In genomic region chr10:6218692-6219493, GRCh38 we compare ENCODE assay signal across 16 cellular contexts. TPM values are rescaled to one million over a fixed set of nuclear protein-coding genes. Genes with fewer than 3 reads are reported as not detected.
DNase-seq lines count a peak whose midpoint lies in the region; ATAC-seq and TF ChIP-seq lines count a peak whose summit lies in the region.
"Had no signal": no experiment of that assay in that cellular context is flagged by ENCODE, and none has a peak within 500 bp of the region (broad histone marks: within the 10 kb centered on the region; RNA-seq: fewer than 3 reads in every experiment).

No MANE protein-coding gene starts in this region.

- H3K27me3 ChIP-seq in CD4-positive, alpha-beta T cell (ENCODE audit: control insufficient read depth, insufficient read depth, low read length): no peaks in the 10 kb centered on the region
- H3K27me3 ChIP-seq in dorsolateral prefrontal cortex: no peaks in the 10 kb centered on the region
- H3K27me3 ChIP-seq in osteoblast (ENCODE audit: insufficient read depth, low read length): no peaks in the 10 kb centered on the region
- H3K27me3 ChIP-seq: tibial nerve had no signal

- DNase-seq in CD4-positive, alpha-beta T cell: no peak
- DNase-seq in NCI-H69 (lab: John Stamatoyannopoulos, UW): peak; percentile 12
- DNase-seq in dorsolateral prefrontal cortex: no peak
- peak; percentile 98 for DNase-seq in osteoblast (ENCODE audit: insufficient read length, low spot score, missing footprints)
- no peak for DNase-seq in cerebellar nuclear complex (lab: John Stamatoyannopoulos, UW)
- no peak for DNase-seq in OCI-LY7 (ENCODE audit: low spot score)
- DNase-seq: activated CD4-positive, alpha-beta memory T cell treated with anti-CD3 and anti-CD28 coated beads, Interleukin-2, amount 10 ng/mL, durations not matched to agents 7 days and 5 days; DMS153; hippocampal formation; naive B cell; NCI-H1417 treated with DMSO at 0.1 percent for 48 hours had no signal

- H3K4me3 ChIP-seq in dorsolateral prefrontal cortex (no peak overlapping the region), osteoblast (ENCODE audit: insufficient read depth, low read length) (peak overlapping the region; percentile 19), OCI-LY7 (ENCODE audit: low read depth, low read length, poor library complexity, severe bottlenecking) (no peak overlapping the region)
- H3K4me3 ChIP-seq: HAP-1, tibial nerve had no signal

- H3K36me3 Mint-ChIP-seq in CD4-positive, alpha-beta T cell (ENCODE audit: low read depth): peaks cover 92% of the 10 kb centered on the region

- peak overlapping the region; percentile 20 for H3K27ac Mint-ChIP-seq in CD4-positive, alpha-beta T cell
- H3K27ac Mint-ChIP-seq: activated CD4-positive, alpha-beta memory T cell treated with anti-CD3 and anti-CD28 coated beads, Interleukin-2, amount 10 ng/mL, durations not matched to agents 7 days and 5 days had no signal

- no TSS peak for BruUV-seq in OCI-LY7 (replicated peaks; lab: Mats Ljungman, UMichigan)

- H2AFZ ChIP-seq in osteoblast (ENCODE audit: low read length) (peak overlapping the region; percentile 68), OCI-LY7 (ENCODE audit: low read length) (no peak overlapping the region)

- H4K20me1 ChIP-seq in osteoblast (ENCODE audit: insufficient read depth, low read length): no peaks in the 10 kb centered on the region
- no peaks in the 10 kb centered on the region; the same call in 1 of the 2 replicates for H4K20me1 ChIP-seq in OCI-LY7 (ENCODE audit: insufficient read depth, low read length)

- no peak overlapping the region for H3K27ac ChIP-seq in CD4-positive, alpha-beta T cell (ENCODE audit: low read depth, low read length)
- H3K27ac ChIP-seq in dorsolateral prefrontal cortex: peak overlapping the region in 32 of 59 donors; percentile 7 to 67 (median 39)
- H3K27ac ChIP-seq in osteoblast (ENCODE audit: low read depth, low read length): peak overlapping the region; percentile 72
- H3K27ac ChIP-seq in OCI-LY7 (ENCODE audit: low read depth, low read length, poor library complexity, severe bottlenecking): no peak overlapping the region
- H3K27ac ChIP-seq: tibial nerve had no signal

- intact Hi-C loops in CD4-positive, alpha-beta T cell (cut with DNase I, micrococcal nuclease): no loop called here
- intact Hi-C loops in dorsolateral prefrontal cortex (cut with DNase I): loop anchor here in 1 of 2 donors (5.0 kb wide), 1 partner anchor 33 kb away; no protein-coding TSS in a partner anchor
- intact Hi-C loops in OCI-LY7 (cut with micrococcal nuclease; ENCODE audit: unreplicated experiment): no loop called here

- no peak for TF ChIP-seq CTCF in CD4-positive, alpha-beta T cell (IDR thresholded peaks at IDR 0.05)
- TF ChIP-seq CTCF in dorsolateral prefrontal cortex (IDR thresholded peaks at IDR 0.05 in 54 of 56, conservative IDR thresholded peaks at IDR 0.05 in 2 of 56; ENCODE audit: low read depth in 1 of 56, partially characterized antibody in 56 of 56): no peak
- no peak for TF ChIP-seq CTCF in osteoblast (IDR thresholded peaks at IDR 0.05; ENCODE audit: extremely low read depth, low read depth, low read length)
- TF ChIP-seq CTCF in OCI-LY7 (conservative IDR thresholded peaks at IDR 0.05; ENCODE audit: low read length): no peak

- H3K4me1 Mint-ChIP-seq in CD4-positive, alpha-beta T cell (ENCODE audit: low read depth): no peaks in the 10 kb centered on the region
- H3K4me1 Mint-ChIP-seq: activated CD4-positive, alpha-beta memory T cell treated with anti-CD3 and anti-CD28 coated beads, Interleukin-2, amount 10 ng/mL, durations not matched to agents 7 days and 5 days had no signal

- CTCF ChIA-PET in CD4-positive, alpha-beta T cell (lab: Charles Lee): no interaction called here
- CTCF ChIA-PET in OCI-LY7 (lab: Charles Lee; ENCODE audit: unreplicated experiment): interaction anchor here (0.6 kb wide), 1 partner anchor 163 kb away, joined by 3 read pairs; no protein-coding TSS in a partner anchor

- H3K4me2 ChIP-seq in osteoblast (ENCODE audit: insufficient read depth, low read length) (peak overlapping the region; percentile 53), OCI-LY7 (ENCODE audit: low read length) (no peak overlapping the region)

- H3K4me3 Mint-ChIP-seq in CD4-positive, alpha-beta T cell: no peak overlapping the region
- H3K4me3 Mint-ChIP-seq: activated CD4-positive, alpha-beta memory T cell treated with anti-CD3 and anti-CD28 coated beads, Interleukin-2, amount 10 ng/mL, durations not matched to agents 7 days and 5 days; naive B cell had no signal

- no peaks in the 10 kb centered on the region for H3K79me2 ChIP-seq in osteoblast (ENCODE audit: insufficient read depth, low read length)
- no peaks in the 10 kb centered on the region; the same call in 1 of the 2 replicates for H3K79me2 ChIP-seq in OCI-LY7 (ENCODE audit: insufficient read depth, low read depth, low read length)

- H3K4me1 ChIP-seq in osteoblast (ENCODE audit: insufficient read depth, low read length): peaks cover 12% of the 10 kb centered on the region
- no peaks in the 10 kb centered on the region for H3K4me1 ChIP-seq in OCI-LY7 (ENCODE audit: insufficient read depth, low read length, poor library complexity, severe bottlenecking)
- H3K4me1 ChIP-seq: HAP-1, tibial nerve had no signal

- no peaks in the 10 kb centered on the region for H3K9me3 Mint-ChIP-seq in CD4-positive, alpha-beta T cell
- H3K9me3 Mint-ChIP-seq: activated CD4-positive, alpha-beta memory T cell treated with anti-CD3 and anti-CD28 coated beads, Interleukin-2, amount 10 ng/mL, durations not matched to agents 7 days and 5 days; naive B cell had no signal

- H3K9me2 ChIP-seq in OCI-LY7 (ENCODE audit: insufficient read depth, low read length): no peaks in the 10 kb centered on the region

- POLR2A ChIA-PET in CD4-positive, alpha-beta T cell (lab: Charles Lee): no interaction called here
- POLR2A ChIA-PET in OCI-LY7 (lab: Charles Lee): interaction anchor here (0.6 kb wide), 1 partner anchor 327 kb away, joined by 3 read pairs; no protein-coding TSS in a partner anchor

- H3K36me3 ChIP-seq in osteoblast (ENCODE audit: insufficient read depth, low read length): peaks cover 47% of the 10 kb centered on the region
- peaks cover 99% of the 10 kb centered on the region for H3K36me3 ChIP-seq in OCI-LY7 (ENCODE audit: insufficient read depth, low read length)

- H3K27me3 Mint-ChIP-seq in CD4-positive, alpha-beta T cell: no peaks in the 10 kb centered on the region
- H3K27me3 Mint-ChIP-seq: activated CD4-positive, alpha-beta memory T cell treated with anti-CD3 and anti-CD28 coated beads, Interleukin-2, amount 10 ng/mL, durations not matched to agents 7 days and 5 days; naive B cell had no signal

- no peak for ATAC-seq in CD4-positive, alpha-beta T cell (ENCODE audit: poor library complexity)
- ATAC-seq in GM21526 (IDR thresholded peaks at IDR 0.05; ENCODE audit: low FRiP score, unreplicated experiment) (no peak), HG03457 (IDR thresholded peaks at IDR 0.05; ENCODE audit: unreplicated experiment) (no peak)
- ATAC-seq: Panc1 had no signal

- H3K9me3 ChIP-seq in CD4-positive, alpha-beta T cell (ENCODE audit: control insufficient read depth, low read length): no peaks in the 10 kb centered on the region
- H3K9me3 ChIP-seq in osteoblast (ENCODE audit: low read depth, low read length) (no peaks in the 10 kb centered on the region), OCI-LY7 (ENCODE audit: low read length) (no peaks in the 10 kb centered on the region)
- H3K9me3 ChIP-seq: HAP-1, tibial nerve had no signal

RNA-seq across cellular contexts. Expression of gene PFKFB3, which starts 16.2 kb away (rescaled TPM):
- total RNA-seq in CD4-positive, alpha-beta T cell: 100 to 1,000 TPM; 142 to 145 TPM
- total RNA-seq in dorsolateral prefrontal cortex (100 to 1,000 TPM in 97 of 120 experiments, 10 to 100 TPM in 23; 82.4 to 323 (median 122) TPM), osteoblast (7.1 and 19.2 TPM in 2 replicates), OCI-LY7 (2022) (36.7 and 50.7 TPM in 2 replicates)
- 29.0 and 33.7 TPM in 2 replicates for total RNA-seq in OCI-LY7 (2014; rRNA removed; shearing (Covaris generic))

Comparison
In these comparisons a context has a peak if more than half of its experiments do, and no peak if none do; other contexts are left out.
1. DNase-seq: peak in NCI-H69 (single experiment) and osteoblast (single experiment); none in CD4-positive, alpha-beta T cell (0 of 10), dorsolateral prefrontal cortex (0 of 10), cerebellar nuclear complex (0 of 2) and OCI-LY7 (single experiment).
2. H3K27ac ChIP-seq: peak in dorsolateral prefrontal cortex (32 of 59) and osteoblast (single experiment); none in CD4-positive, alpha-beta T cell (single experiment) and OCI-LY7 (single experiment).